In the genomic region with DNA sequence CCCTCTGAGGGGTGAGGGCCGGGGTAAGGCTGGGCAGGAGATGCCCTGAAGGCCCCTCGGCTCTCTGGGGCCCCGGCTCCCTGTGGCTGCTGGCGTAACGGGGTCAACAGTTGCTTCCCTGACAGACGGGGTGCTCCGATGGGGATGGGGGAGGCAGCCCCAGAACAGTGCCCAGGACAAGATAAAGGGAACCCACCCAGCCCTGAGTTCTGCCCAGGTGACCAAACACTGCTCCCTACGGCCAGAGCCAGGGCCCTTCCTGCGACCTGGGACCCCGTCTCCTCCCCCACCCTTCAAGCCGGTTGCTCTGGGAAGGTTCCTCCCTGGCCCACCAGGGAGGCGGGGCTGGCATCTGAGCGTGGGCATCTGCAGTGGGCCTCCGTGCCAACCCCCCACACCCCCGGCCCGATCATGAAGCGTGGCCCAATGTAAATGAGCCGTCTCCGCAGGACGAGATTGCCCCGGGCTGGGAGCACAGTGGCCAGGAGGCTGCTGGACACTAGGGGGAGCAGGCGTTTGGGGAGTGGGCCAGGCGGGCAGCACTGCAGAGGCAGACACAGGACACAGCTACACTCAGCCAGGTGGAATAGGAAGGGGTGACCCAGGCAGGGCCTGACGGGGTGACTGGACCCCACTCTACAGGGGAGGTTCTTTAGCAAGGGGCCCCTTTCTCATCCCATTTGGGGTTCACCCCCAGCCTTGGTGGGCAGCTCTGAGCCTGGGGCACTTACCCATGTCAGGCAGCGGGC, we compare ENCODE assay signal across 1 cellular context.
TF ChIP-seq lines count a peak whose summit lies in the region.

No MANE protein-coding gene starts in this region.

TF ChIP-seq in K562, 482 proteins besides CTCF, POLR2A, EP300 and RAD21:
- TF ChIP-seq, protein P1, sequence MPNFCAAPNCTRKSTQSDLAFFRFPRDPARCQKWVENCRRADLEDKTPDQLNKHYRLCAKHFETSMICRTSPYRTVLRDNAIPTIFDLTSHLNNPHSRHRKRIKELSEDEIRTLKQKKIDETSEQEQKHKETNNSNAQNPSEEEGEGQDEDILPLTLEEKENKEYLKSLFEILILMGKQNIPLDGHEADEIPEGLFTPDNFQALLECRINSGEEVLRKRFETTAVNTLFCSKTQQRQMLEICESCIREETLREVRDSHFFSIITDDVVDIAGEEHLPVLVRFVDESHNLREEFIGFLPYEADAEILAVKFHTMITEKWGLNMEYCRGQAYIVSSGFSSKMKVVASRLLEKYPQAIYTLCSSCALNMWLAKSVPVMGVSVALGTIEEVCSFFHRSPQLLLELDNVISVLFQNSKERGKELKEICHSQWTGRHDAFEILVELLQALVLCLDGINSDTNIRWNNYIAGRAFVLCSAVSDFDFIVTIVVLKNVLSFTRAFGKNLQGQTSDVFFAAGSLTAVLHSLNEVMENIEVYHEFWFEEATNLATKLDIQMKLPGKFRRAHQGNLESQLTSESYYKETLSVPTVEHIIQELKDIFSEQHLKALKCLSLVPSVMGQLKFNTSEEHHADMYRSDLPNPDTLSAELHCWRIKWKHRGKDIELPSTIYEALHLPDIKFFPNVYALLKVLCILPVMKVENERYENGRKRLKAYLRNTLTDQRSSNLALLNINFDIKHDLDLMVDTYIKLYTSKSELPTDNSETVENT (CRISPR knock-in tag; IDR thresholded peaks at IDR 0.05) = no peak
- TF ChIP-seq SMC3 (conservative IDR thresholded peaks at IDR 0.05; ENCODE audit: insufficient read depth, low read depth, low read length) (0 out of 2 replicates have a peak, but pooled peaks have one; percentile 50), RB1 (IDR thresholded peaks at IDR 0.05; ENCODE audit: low read depth) (peak; percentile 17; the same call in 1 of the 2 replicates), RBM22 (IDR thresholded peaks at IDR 0.05; ENCODE audit: low read depth, low read length, poor library complexity, severe bottlenecking) (no peak), MTA3 (IDR thresholded peaks at IDR 0.05; ENCODE audit: borderline replicate concordance) (peak; percentile 22; the same call in 1 of the 2 replicates), MBD2 (IDR thresholded peaks at IDR 0.05; ENCODE audit: borderline replicate concordance, low read depth) (no peak), ZFP1 (CRISPR knock-in tag; IDR thresholded peaks at IDR 0.05) (no peak), GATAD2A (IDR thresholded peaks at IDR 0.05) (no peak), KLF13 (tag; IDR thresholded peaks at IDR 0.05; ENCODE audit: borderline replicate concordance, low read depth) (no peak), RBFOX2 (IDR thresholded peaks at IDR 0.05; ENCODE audit: low read depth, low read length) (0 out of 2 replicates have a peak, but pooled peaks have one; percentile 19), PTBP1 (IDR thresholded peaks at IDR 0.05; ENCODE audit: low read depth, low read length) (no peak), ZBTB7A (IDR thresholded peaks at IDR 0.05; ENCODE audit: borderline replicate concordance, control insufficient read depth, low read depth, low read length) (peak; percentile 55; the same call in 1 of the 2 replicates), ZNF124 (CRISPR knock-in tag; IDR thresholded peaks at IDR 0.05) (no peak), CHAMP1 (IDR thresholded peaks at IDR 0.05) (no peak), NFIC (IDR thresholded peaks at IDR 0.05) (no peak), SMARCA4 (IDR thresholded peaks at IDR 0.05) (no peak), THAP7 (CRISPR knock-in tag; IDR thresholded peaks at IDR 0.05) (no peak), MAZ (CRISPR knock-in tag; conservative IDR thresholded peaks at IDR 0.05 in 1 of 2, IDR thresholded peaks at IDR 0.05 in 1 of 2) (peak in 1 of 2 experiments; percentile 56; a peak in 1 of 4 replicates), TEAD1 (CRISPR knock-in tag; IDR thresholded peaks at IDR 0.05) (no peak), TCF15 (CRISPR knock-in tag; IDR thresholded peaks at IDR 0.05) (no peak), SNRNP70 (optimal IDR thresholded peaks at IDR 0.05; ENCODE audit: low read depth, low read length) (no peak), CREM (IDR thresholded peaks at IDR 0.05; ENCODE audit: low read depth) (no peak), DMBX1 (CRISPR knock-in tag; IDR thresholded peaks at IDR 0.05; ENCODE audit: borderline replicate concordance) (no peak), FOXJ2 (tag; IDR thresholded peaks at IDR 0.05) (no peak), ZNF444 (CRISPR knock-in tag; IDR thresholded peaks at IDR 0.05) (no peak), PCBP1 (IDR thresholded peaks at IDR 0.05; ENCODE audit: low read depth, low read length, poor library complexity, severe bottlenecking) (no peak), U2AF1 (optimal IDR thresholded peaks at IDR 0.05; ENCODE audit: low read depth, low read length) (no peak), CBFA2T3 (IDR thresholded peaks at IDR 0.05) (no peak), POLR2G (IDR thresholded peaks at IDR 0.05; ENCODE audit: low read depth, low read length) (peak; percentile 55), HNRNPL (IDR thresholded peaks at IDR 0.05; ENCODE audit: low read depth, low read length) (no peak), RBM25 (IDR thresholded peaks at IDR 0.05; ENCODE audit: low read depth, low read length, severe bottlenecking) (no peak), NEUROD1 (IDR thresholded peaks at IDR 0.05; ENCODE audit: borderline replicate concordance, low read depth, low read length, partially characterized antibody) (peak; percentile 23), JUN (IDR thresholded peaks at IDR 0.05; ENCODE audit: borderline replicate concordance, low read depth, low read length) (no peak), JUN (CRISPR knock-in tag; IDR thresholded peaks at IDR 0.05; ENCODE audit: borderline replicate concordance) (no peak), TSHZ1 (CRISPR knock-in tag; IDR thresholded peaks at IDR 0.05) (no peak), EGR1 (conservative IDR thresholded peaks at IDR 0.05) (no peak), GTF3C2 (IDR thresholded peaks at IDR 0.05; ENCODE audit: borderline replicate concordance, extremely low read depth, insufficient read length) (no peak), DNMT1 (IDR thresholded peaks at IDR 0.05) (no peak), ZNF121 (CRISPR knock-in tag; conservative IDR thresholded peaks at IDR 0.05) (no peak), ZNF263 (CRISPR knock-in tag; IDR thresholded peaks at IDR 0.05; ENCODE audit: borderline replicate concordance) (peak; percentile 62; the same call in 1 of the 2 replicates), RBM34 (IDR thresholded peaks at IDR 0.05; ENCODE audit: borderline replicate concordance, insufficient read depth, low read length) (no peak), ERF (CRISPR knock-in tag; IDR thresholded peaks at IDR 0.05) (no peak), SAFB (IDR thresholded peaks at IDR 0.05; ENCODE audit: borderline replicate concordance, low read depth, low read length) (no peak)
- TF ChIP-seq, protein P2, sequence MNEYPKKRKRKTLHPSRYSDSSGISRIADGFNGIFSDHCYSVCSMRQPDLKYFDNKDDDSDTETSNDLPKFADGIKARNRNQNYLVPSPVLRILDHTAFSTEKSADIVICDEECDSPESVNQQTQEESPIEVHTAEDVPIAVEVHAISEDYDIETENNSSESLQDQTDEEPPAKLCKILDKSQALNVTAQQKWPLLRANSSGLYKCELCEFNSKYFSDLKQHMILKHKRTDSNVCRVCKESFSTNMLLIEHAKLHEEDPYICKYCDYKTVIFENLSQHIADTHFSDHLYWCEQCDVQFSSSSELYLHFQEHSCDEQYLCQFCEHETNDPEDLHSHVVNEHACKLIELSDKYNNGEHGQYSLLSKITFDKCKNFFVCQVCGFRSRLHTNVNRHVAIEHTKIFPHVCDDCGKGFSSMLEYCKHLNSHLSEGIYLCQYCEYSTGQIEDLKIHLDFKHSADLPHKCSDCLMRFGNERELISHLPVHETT (CRISPR knock-in tag; conservative IDR thresholded peaks at IDR 0.05 in 1 of 2, IDR thresholded peaks at IDR 0.05 in 1 of 2) = no peak
- TF ChIP-seq, protein P3, sequence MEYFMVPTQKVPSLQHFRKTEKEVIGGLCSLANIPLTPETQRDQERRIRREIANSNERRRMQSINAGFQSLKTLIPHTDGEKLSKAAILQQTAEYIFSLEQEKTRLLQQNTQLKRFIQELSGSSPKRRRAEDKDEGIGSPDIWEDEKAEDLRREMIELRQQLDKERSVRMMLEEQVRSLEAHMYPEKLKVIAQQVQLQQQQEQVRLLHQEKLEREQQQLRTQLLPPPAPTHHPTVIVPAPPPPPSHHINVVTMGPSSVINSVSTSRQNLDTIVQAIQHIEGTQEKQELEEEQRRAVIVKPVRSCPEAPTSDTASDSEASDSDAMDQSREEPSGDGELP (CRISPR knock-in tag; IDR thresholded peaks at IDR 0.05; ENCODE audit: borderline replicate concordance) = 0 out of 2 replicates have a peak, but pooled peaks have one; percentile 49
